Comparison of ENCODE assay signal across 7 cellular contexts in the genomic region with DNA sequence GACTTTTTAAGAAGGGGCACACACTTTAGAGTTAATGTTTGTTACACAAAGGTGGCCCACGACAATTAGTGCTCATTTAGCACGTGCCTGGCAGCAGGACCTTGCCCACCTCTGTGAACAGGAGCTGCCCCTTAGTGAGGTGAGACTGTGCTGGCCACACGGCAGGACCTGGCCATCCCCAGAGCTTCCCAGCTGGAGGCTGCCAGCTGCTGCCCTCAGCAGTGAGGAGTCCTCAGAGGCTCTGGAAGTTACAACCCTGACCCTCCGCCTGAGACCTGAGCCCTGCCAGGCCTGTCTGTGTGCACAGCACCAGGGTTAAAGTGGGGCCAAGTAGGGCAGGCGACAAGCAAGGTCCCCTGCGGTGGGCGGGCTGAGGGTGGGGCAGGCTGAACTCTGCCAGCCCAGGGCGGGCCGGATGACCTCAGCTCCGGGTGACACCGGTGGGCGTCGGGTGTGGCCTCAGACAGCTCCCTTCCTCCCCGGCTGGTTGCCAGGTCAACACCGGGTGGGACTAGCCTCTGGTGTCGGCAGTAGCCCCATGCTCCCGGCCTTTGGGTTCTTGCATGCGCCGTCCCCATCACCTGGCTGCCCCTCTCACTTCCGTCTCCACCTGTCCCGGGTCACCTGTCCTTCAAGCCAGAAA. TPM values are rescaled to one million over a fixed set of nuclear protein-coding genes. Genes with fewer than 3 reads are reported as not detected.
DNase-seq lines count a peak whose midpoint lies in the region; ATAC-seq, FAIRE-seq and TF ChIP-seq lines count a peak whose summit lies in the region.

No MANE protein-coding gene starts in this region.

- H3K4me1 ChIP-seq in RWPE2 (ENCODE audit: insufficient read depth, poor library complexity, severe bottlenecking) (peaks cover 12% of the 10 kb centered on the region), heart right ventricle (peaks cover 3 to 44% (median 30%) of the 10 kb centered on the region in 9 donors), gastrocnemius medialis (peaks cover 8 to 17% of the 10 kb centered on the region in 2 donors)

- no peaks in the 10 kb centered on the region for H3K36me3 ChIP-seq in RWPE2 (ENCODE audit: low read depth)
- no peaks in the 10 kb centered on the region for H3K36me3 ChIP-seq in heart right ventricle
- no peaks in the 10 kb centered on the region for H3K36me3 ChIP-seq in gastrocnemius medialis

- no peak for TF ChIP-seq CTCF in RWPE2 (IDR thresholded peaks at IDR 0.05; ENCODE audit: poor library complexity, severe bottlenecking)
- no peak for TF ChIP-seq CTCF in heart right ventricle (IDR thresholded peaks at IDR 0.05)
- TF ChIP-seq CTCF in gastrocnemius medialis (IDR thresholded peaks at IDR 0.05 in 4 of 5, conservative IDR thresholded peaks at IDR 0.05 in 1 of 5) = no peak

- 0 out of 3 replicates have a peak, but pooled peaks have one; percentile 2 for ATAC-seq in RWPE2 (ENCODE audit: low read depth)
- peak; percentile 50 to 86 (median 71) for ATAC-seq in heart right ventricle
- ATAC-seq in gastrocnemius medialis = peak in 1 of 2 donors; percentile 16
- no peak for ATAC-seq in GM21619 (IDR thresholded peaks at IDR 0.05; ENCODE audit: unreplicated experiment)

- H3K9me3 ChIP-seq in RWPE2 (ENCODE audit: severe bottlenecking) (no peaks in the 10 kb centered on the region), heart right ventricle (no peaks in the 10 kb centered on the region), gastrocnemius medialis (no peaks in the 10 kb centered on the region)

- H3K27ac ChIP-seq in RWPE2 (ENCODE audit: poor library complexity, severe bottlenecking) (no peak overlapping the region), heart right ventricle (peak overlapping the region; percentile 58 to 96 (median 80)), gastrocnemius medialis (peak overlapping the region; percentile 42 to 69 (median 59))

- in situ Hi-C loops in gastrocnemius medialis (cut with MboI; ENCODE audit: low sequenced_read_pairs in 4 of 4) = loop anchor here in 1 of 4 donors (25.0 kb wide), 1 partner anchor 212 kb away; no protein-coding TSS in a partner anchor

- intact Hi-C loops in heart right ventricle (cut with DNase I) = loop anchor here in 6 of 10 donors (1.0 to 10.0 kb wide), 8 partner anchors 18 to 220 kb away; partner anchors contain the start of genes CDC42BPB (in 2 of the 6) and TNFAIP2 (in 1 of the 6)
- intact Hi-C loops in gastrocnemius medialis (cut with DNase I; ENCODE audit: low total_unique reads) = loop anchor here (1.0 to 5.0 kb wide), 2 partner anchors 52 to 217 kb away; no protein-coding TSS in a partner anchor

- peak; percentile 83 for DNase-seq in RWPE2 (ENCODE audit: low spot score)
- peak; percentile 81 to 82 for DNase-seq in heart right ventricle
- DNase-seq in gastrocnemius medialis = peak in 1 of 2 donors; percentile 51
- DNase-seq in GM19239 (ENCODE audit: insufficient read length, low spot score) = no peak
- no peak for DNase-seq in MV-4-11 (lab: John Stamatoyannopoulos, UW)

- no peak for FAIRE-seq in GM19239 (lab: Jason Lieb, UNC)

- H3K4me3 ChIP-seq in RWPE2 (ENCODE audit: severe bottlenecking) (no peak overlapping the region), heart right ventricle (peak overlapping the region in 9 of 10 donors; percentile 41 to 59 (median 52)), gastrocnemius medialis (peak overlapping the region; percentile 48 to 65 (median 52))

- TF ChIP-seq POLR2A in GM19099 (IDR thresholded peaks at IDR 0.05; ENCODE audit: extremely low read depth, insufficient read length, low read depth) (peak; percentile 3), gastrocnemius medialis (IDR thresholded peaks at IDR 0.05) (no peak)

- H3K27me3 ChIP-seq in RWPE2 (ENCODE audit: insufficient read depth, poor library complexity, severe bottlenecking) (no peaks in the 10 kb centered on the region), heart right ventricle (peaks cover 0 to 13% (median 0%) of the 10 kb centered on the region in 7 donors), gastrocnemius medialis (no peaks in the 10 kb centered on the region)

- WGBS in heart right ventricle, 2 donors = 15 to 20% methylated on average over 21 of the region's 21 CpGs

RNA-seq across cellular contexts. Expression of gene LBHD2, which starts 9.2 kb away (rescaled TPM):
- total RNA-seq in heart right ventricle (not detected), gastrocnemius medialis (not detected)
- under 1 TPM in 1 of 2 donors, not detected in 1; 0.19 TPM for polyA plus RNA-seq in heart right ventricle

RNA-seq across cellular contexts. Expression of gene CDC42BPB, which starts 17.5 kb away (rescaled TPM):
- total RNA-seq in heart right ventricle = 10 to 100 TPM; 60.8 to 83.6 (median 70.1) TPM
- 10 to 100 TPM; 29.6 to 31.2 TPM for polyA plus RNA-seq in heart right ventricle
- total RNA-seq in gastrocnemius medialis = 10 to 100 TPM; 30.0 to 64.3 (median 32.6) TPM

RNA-seq across cellular contexts. Expression of gene EXOC3L4, which starts 19.7 kb away (rescaled TPM):
- total RNA-seq in heart right ventricle (1 to 10 TPM in 2 of 10 donors, under 1 TPM in 4, not detected in 4; 0.16 to 2.0 (median 0.48) TPM), gastrocnemius medialis (1 to 10 TPM in 1 of 4 donors, under 1 TPM in 1, not detected in 2; 0.35 to 2.4 TPM)
- polyA plus RNA-seq in heart right ventricle = 1 to 10 TPM in 1 of 2 donors, under 1 TPM in 1; 0.51 to 1.2 TPM

RNA-seq across cellular contexts. Expression of gene TNFAIP2, which starts 48.4 kb away (rescaled TPM):
- total RNA-seq in heart right ventricle (100 to 1,000 TPM in 1 of 10 donors, 10 to 100 TPM in 9; 21.8 to 134 (median 42.0) TPM), gastrocnemius medialis (10 to 100 TPM; 14.8 to 72.9 (median 22.3) TPM)
- 100 to 1,000 TPM in 1 of 2 donors, 10 to 100 TPM in 1; 24.6 to 138 TPM for polyA plus RNA-seq in heart right ventricle

Comparison
In these comparisons a context has a peak if more than half of its experiments do, and no peak if none do; other contexts are left out.
1. DNase-seq: peak in RWPE2 (single experiment) and heart right ventricle (2 of 2); none in GM19239 (single experiment) and MV-4-11 (single experiment).